ENCODE assay signal across 17 cellular contexts in the genomic region with DNA sequence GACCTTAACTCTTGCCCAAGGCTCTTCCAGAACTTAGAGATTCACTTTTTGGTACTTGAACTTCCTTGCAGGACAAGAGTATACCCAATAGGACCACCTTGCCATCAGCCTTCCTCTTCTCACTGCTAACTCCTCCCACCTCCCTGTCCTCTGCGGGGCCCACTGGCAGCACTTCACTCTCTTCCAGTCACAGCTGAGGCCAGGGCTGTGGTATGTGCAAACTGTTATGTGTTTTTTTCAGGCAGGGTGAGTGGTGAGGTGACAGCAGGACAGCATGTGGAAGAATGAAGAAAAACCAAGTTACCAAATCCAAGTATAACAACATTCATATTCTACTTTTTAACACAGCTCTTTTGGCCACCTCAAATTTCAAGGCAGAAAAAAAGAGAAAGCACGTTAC.
"Had no signal": no experiment of that assay in that cellular context is flagged by ENCODE, and none has a peak within 500 bp of the region (broad histone marks: within the 10 kb centered on the region; RNA-seq: fewer than 3 reads in every experiment).

No MANE protein-coding gene starts in this region.

- H3K36me3 ChIP-seq: brain microvascular endothelial cell, esophagus squamous epithelium, lower lobe of right lung, prostate gland had no signal

- H3K4me3 ChIP-seq: esophagus squamous epithelium, lower lobe of right lung, prostate gland, testis had no signal

- H3K27me3 ChIP-seq: brain microvascular endothelial cell, esophagus squamous epithelium, testis had no signal

- H3K4me3 Mint-ChIP-seq: naive thymus-derived CD4-positive, alpha-beta T cell; stimulated activated naive CD8-positive, alpha-beta T cell treated with anti-CD3 and anti-CD28 coated beads, Interleukin-15, Interleukin-2, amounts not matched to agents 100 ng/mL and 50 ng/mL, for 24 hours had no signal

- H3K36me3 Mint-ChIP-seq: activated naive CD4-positive, alpha-beta T cell treated with anti-CD3 and anti-CD28 coated beads, Interleukin-2, amount 50 U/mL, for 72 hours had no signal

- H3K4me1 ChIP-seq: esophagus squamous epithelium, lower lobe of right lung, prostate gland, testis had no signal

- DNase-seq: activated CD4-positive, alpha-beta T cell treated with anti-CD3 and anti-CD28 coated beads, Interleukin-2, amount 50 U/mL, for 4 hours; activated CD4-positive, CD25-positive, alpha-beta regulatory T cell treated with anti-CD3 and anti-CD28 coated beads, Interleukin-2, amount 50 U/mL, for 72 hours; activated effector memory CD4-positive, alpha-beta T cell treated with anti-CD3 and anti-CD28 coated beads, Interleukin-2, amount 50 U/mL, for 16 hours; activated T-cell treated with anti-CD3 and anti-CD28 coated beads, Interleukin-2, amount 50 U/mL, for 1 hour; amygdala; brain microvascular endothelial cell; esophagus squamous epithelium; kidney glomerular epithelial cell; lower lobe of right lung; naive thymus-derived CD4-positive, alpha-beta T cell; nucleus accumbens; stimulated activated CD4-positive, alpha-beta T cell treated with anti-CD3 and anti-CD28 coated beads, Interleukin-4, amount 100 ng/mL, for 1 hour; stimulated activated CD8-positive, alpha-beta memory T cell treated with anti-CD3 and anti-CD28 coated beads, Interleukin-4, amount 100 ng/mL, for 48 hours; testis had no signal

- H3K27ac Mint-ChIP-seq: activated naive CD4-positive, alpha-beta T cell treated with anti-CD3 and anti-CD28 coated beads, Interleukin-2, amount 50 U/mL, for 72 hours; naive thymus-derived CD4-positive, alpha-beta T cell; stimulated activated naive CD8-positive, alpha-beta T cell treated with anti-CD3 and anti-CD28 coated beads, Interleukin-15, Interleukin-2, amounts not matched to agents 100 ng/mL and 50 ng/mL, for 24 hours had no signal

- H3K27ac ChIP-seq: brain microvascular endothelial cell, esophagus squamous epithelium, lower lobe of right lung, prostate gland, testis had no signal

- H3K27me3 Mint-ChIP-seq: naive thymus-derived CD4-positive, alpha-beta T cell; stimulated activated naive CD8-positive, alpha-beta T cell treated with anti-CD3 and anti-CD28 coated beads, Interleukin-15, Interleukin-2, amounts not matched to agents 100 ng/mL and 50 ng/mL, for 24 hours had no signal

- H3K9me3 Mint-ChIP-seq: stimulated activated naive CD8-positive, alpha-beta T cell treated with anti-CD3 and anti-CD28 coated beads, Interleukin-15, Interleukin-2, amounts not matched to agents 100 ng/mL and 50 ng/mL, for 24 hours had no signal

- H3K4me1 Mint-ChIP-seq: naive thymus-derived CD4-positive, alpha-beta T cell had no signal

- ATAC-seq: activated naive CD4-positive, alpha-beta T cell treated with anti-CD3 and anti-CD28 coated beads, Interleukin-2, amount 50 U/mL, for 72 hours; lower lobe of right lung; naive thymus-derived CD4-positive, alpha-beta T cell had no signal

- H3K9me3 ChIP-seq: esophagus squamous epithelium, lower lobe of right lung, prostate gland, testis had no signal
